ENCODE assay signal across 23 cellular contexts in genomic region chr3:78562318-78562717, GRCh38.
"Had no signal": no experiment of that assay in that cellular context is flagged by ENCODE, and none has a peak within 500 bp of the region (broad histone marks: within the 10 kb centered on the region; RNA-seq: fewer than 3 reads in every experiment).

No MANE protein-coding gene starts in this region.

- ATAC-seq: activated naive CD8-positive, alpha-beta T cell treated with anti-CD3 and anti-CD28 coated beads, Interleukin-2, amount 50 U/mL, for 24 hours; body of pancreas; heart left ventricle; left colon; pancreas; psoas muscle; stimulated activated naive CD8-positive, alpha-beta T cell treated with anti-CD3 and anti-CD28 coated beads, Interleukin-15, Interleukin-2, amounts not matched to agents 100 U/mL and 50 U/mL, for 24 hours had no signal

- H3K27ac ChIP-seq: body of pancreas, cardiac muscle cell, esophagus squamous epithelium, heart left ventricle, neutrophil, pancreas, psoas muscle, right atrium auricular region, upper lobe of left lung had no signal

- H3K9me3 ChIP-seq: body of pancreas, neutrophil, pancreas, psoas muscle, right atrium auricular region, upper lobe of left lung had no signal

- DNase-seq: activated CD4-positive, alpha-beta memory T cell treated with anti-CD3 and anti-CD28 coated beads, Interleukin-2, amount 10 ng/mL, durations not matched to agents 7 days and 5 days; activated CD4-positive, alpha-beta T cell treated with anti-CD3 and anti-CD28 coated beads for 48 hours; activated gamma-delta T cell; activated naive CD4-positive, alpha-beta T cell treated with anti-CD3 and anti-CD28 coated beads, Interleukin-2, amount 50 U/mL, for 16 hours; activated naive CD8-positive, alpha-beta T cell treated with anti-CD3 and anti-CD28 coated beads, Interleukin-2, amount 50 U/mL, for 24 hours; anterior cingulate cortex; body of pancreas; cortex of kidney; endodermal cell; esophagus squamous epithelium; heart left ventricle; left colon; mesenchymal stem cell; pancreas; psoas muscle; stimulated activated CD4-positive, alpha-beta T cell treated with anti-CD3 and anti-CD28 coated beads, Interleukin-12 subunit alpha, Interleukin-12 subunit beta, amount 100 ng/mL, for 4 hours; stimulated activated CD4-positive, alpha-beta T cell treated with anti-CD3 and anti-CD28 coated beads, Interleukin-4, amount 100 ng/mL, for 4 hours; stimulated activated naive CD8-positive, alpha-beta T cell treated with anti-CD3 and anti-CD28 coated beads, Interleukin-15, Interleukin-2, amounts not matched to agents 100 U/mL and 50 U/mL, for 24 hours; upper lobe of left lung had no signal

- H3K4me3 ChIP-seq: body of pancreas, cardiac muscle cell, esophagus squamous epithelium, heart left ventricle, pancreas, psoas muscle, right atrium auricular region, upper lobe of left lung had no signal

- FAIRE-seq: keratinocyte, pancreas had no signal

- H3K27me3 ChIP-seq: body of pancreas, cardiac muscle cell, esophagus squamous epithelium, heart left ventricle, neutrophil, pancreas, right atrium auricular region, upper lobe of left lung had no signal

- H3K4me1 ChIP-seq: body of pancreas, esophagus squamous epithelium, heart left ventricle, pancreas, psoas muscle, right atrium auricular region, upper lobe of left lung had no signal

- H3K36me3 ChIP-seq: cardiac muscle cell, esophagus squamous epithelium, heart left ventricle, neutrophil, pancreas, right atrium auricular region, upper lobe of left lung had no signal
